9 cellular contexts compared by ENCODE assay signal in the genomic region with DNA sequence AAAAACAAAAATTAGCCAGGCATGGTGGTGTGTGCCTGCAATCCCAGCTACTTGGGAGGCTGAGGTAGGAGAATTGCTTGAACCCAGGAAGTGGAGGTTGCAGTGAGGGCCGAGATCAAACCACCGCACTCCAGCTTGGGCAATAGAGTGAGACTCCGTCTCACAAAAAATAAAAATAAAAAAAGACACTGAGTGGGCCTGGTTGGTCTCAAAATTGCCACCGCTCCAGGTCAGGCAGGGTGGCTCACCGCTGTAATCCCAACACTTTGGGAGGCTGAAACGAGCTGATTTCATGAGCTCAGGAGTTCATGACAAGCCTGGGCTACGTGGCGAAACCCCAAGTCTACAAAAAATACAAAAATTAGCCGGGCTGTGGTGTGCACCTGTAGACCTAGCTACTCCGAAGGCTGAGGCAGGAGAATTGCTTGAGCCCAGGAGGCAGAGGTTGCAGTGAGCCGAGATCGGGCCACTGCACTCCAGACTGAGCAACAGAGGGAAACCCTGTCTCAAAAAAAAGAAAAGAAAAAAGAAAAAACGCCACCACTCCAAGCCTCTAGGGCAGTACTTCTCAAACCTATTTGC. TPM values are rescaled to one million over a fixed set of nuclear protein-coding genes. Genes with fewer than 3 reads are reported as not detected.
DNase-seq lines count a peak whose midpoint lies in the region; ATAC-seq and TF ChIP-seq lines count a peak whose summit lies in the region.
"Had no signal": no experiment of that assay in that cellular context is flagged by ENCODE, and none has a peak within 500 bp of the region (broad histone marks: within the 10 kb centered on the region; RNA-seq: fewer than 3 reads in every experiment).

No MANE protein-coding gene starts in this region.

- H3K36me3 Mint-ChIP-seq in CD4-positive, alpha-beta T cell (ENCODE audit: low read depth), result peaks cover 56% of the 10 kb centered on the region

- TF ChIP-seq CTCF in CD4-positive, alpha-beta T cell (IDR thresholded peaks at IDR 0.05), result no peak
- TF ChIP-seq CTCF in NB4 (IDR thresholded peaks at IDR 0.05; ENCODE audit: low read depth, low read length), result no peak
- no peak for TF ChIP-seq CTCF in neural cell (IDR thresholded peaks at IDR 0.05; ENCODE audit: poor library complexity, severe bottlenecking)

- intact Hi-C loops in CD4-positive, alpha-beta T cell (cut with DNase I, micrococcal nuclease), result loop anchor here (1.0 to 10.0 kb wide), 9 partner anchors 11 to 869 kb away; a partner anchor contains a TSS

- H3F3A ChIP-seq in neural cell (ENCODE audit: insufficient read depth, low read length, poor library complexity, severe bottlenecking), result no peaks in the 10 kb centered on the region

- peak overlapping the region; percentile 97 for H3K4me3 ChIP-seq in NB4 (ENCODE audit: low read depth, low read length)
- peak overlapping the region; percentile 92 to 93 for H3K4me3 ChIP-seq in duodenal mucosa (ENCODE audit: low read depth in 1 of 2, low read length in 2 of 2)
- peak overlapping the region; percentile 97 for H3K4me3 ChIP-seq in neural cell (ENCODE audit: low read length)

- no peak overlapping the region for H3K4me2 ChIP-seq in neural cell (ENCODE audit: low read length)

- no peaks in the 10 kb centered on the region for H4K20me1 ChIP-seq in neural cell (ENCODE audit: insufficient read depth)

- H2AFZ ChIP-seq in neural cell (ENCODE audit: low read depth, low read length), result no peak overlapping the region

- ATAC-seq in CD4-positive, alpha-beta T cell (ENCODE audit: poor library complexity), result no peak
- no peak for ATAC-seq in HG03521 (IDR thresholded peaks at IDR 0.05; ENCODE audit: unreplicated experiment)

- H3K27me3 ChIP-seq in CD4-positive, alpha-beta T cell (ENCODE audit: control insufficient read depth, insufficient read depth, low read length), result no peaks in the 10 kb centered on the region
- H3K27me3 ChIP-seq in duodenal mucosa (ENCODE audit: control insufficient read depth in 1 of 2, insufficient read depth in 2 of 2, low read length in 2 of 2) (no peaks in the 10 kb centered on the region), neural cell (ENCODE audit: insufficient read depth, low read depth, low read length) (peaks cover 13% of the 10 kb centered on the region)

- H3K4me1 Mint-ChIP-seq in CD4-positive, alpha-beta T cell (ENCODE audit: low read depth), result peaks cover 57% of the 10 kb centered on the region

- peak overlapping the region; percentile 98 for H3K27ac Mint-ChIP-seq in CD4-positive, alpha-beta T cell

- H3K9me2 ChIP-seq in neural cell (ENCODE audit: insufficient read depth, low read length), result no peaks in the 10 kb centered on the region

- H3K27me3 Mint-ChIP-seq in CD4-positive, alpha-beta T cell, result no peaks in the 10 kb centered on the region

- H3K4me1 ChIP-seq in duodenal mucosa (ENCODE audit: control insufficient read depth in 1 of 2, insufficient read depth in 2 of 2, low read length in 2 of 2), result peaks cover 0 to 23% of the 10 kb centered on the region in 2 donors

- DNase-seq in CD4-positive, alpha-beta T cell, result no peak
- DNase-seq in NB4 (ENCODE audit: low read depth), result no peak
- DNase-seq in stimulated activated CD4-positive, alpha-beta T cell treated with anti-CD3 and anti-CD28 coated beads, Interleukin-4, amount 100 ng/mL, for 1 hour, result no peak
- no peak for DNase-seq in HuH-7 (ENCODE audit: low spot score)
- no peak for DNase-seq in NK-92 (lab: John Stamatoyannopoulos, UW; ENCODE audit: unreplicated experiment)

- TF ChIP-seq RAD21 in neural cell (conservative IDR thresholded peaks at IDR 0.05), result no peak

- peak overlapping the region; percentile 98 for H3K27ac ChIP-seq in CD4-positive, alpha-beta T cell (ENCODE audit: low read depth, low read length)
- H3K27ac ChIP-seq in duodenal mucosa (ENCODE audit: low read depth, low read length), result no peak overlapping the region
- H3K27ac ChIP-seq in neural cell (ENCODE audit: low read length), result no peak overlapping the region

- H3K9ac ChIP-seq in duodenal mucosa (ENCODE audit: low read depth in 1 of 2, low read length in 2 of 2) (peak overlapping the region in 1 of 2 donors; percentile 68), neural cell (ENCODE audit: low read length) (no peak overlapping the region)

- POLR2A ChIA-PET in CD4-positive, alpha-beta T cell (lab: Charles Lee), result interaction anchor here (0.9 to 9.0 kb wide), 16 partner anchors 10 to 584 kb away, joined by 3 to 592 read pairs (median 6); a partner anchor contains a TSS

- H3K9me3 Mint-ChIP-seq in CD4-positive, alpha-beta T cell, result no peaks in the 10 kb centered on the region

- no peaks in the 10 kb centered on the region for H3K79me2 ChIP-seq in neural cell (replicated peaks; ENCODE audit: insufficient read depth, low read length)

- H3K9me3 ChIP-seq in CD4-positive, alpha-beta T cell (ENCODE audit: control insufficient read depth, low read length), result no peaks in the 10 kb centered on the region
- H3K9me3 ChIP-seq in duodenal mucosa (ENCODE audit: control insufficient read depth in 1 of 2, low read length in 2 of 2), result no peaks in the 10 kb centered on the region
- no peaks in the 10 kb centered on the region for H3K9me3 ChIP-seq in neural cell (ENCODE audit: low read length)

- TF ChIP-seq POLR2A in NB4 (IDR thresholded peaks at IDR 0.05; ENCODE audit: extremely low read depth, insufficient read length), result no peak

- no peak for TF ChIP-seq EP300 in neural cell (conservative IDR thresholded peaks at IDR 0.05; ENCODE audit: poor library complexity, severe bottlenecking)

- no peaks in the 10 kb centered on the region for H3K36me3 ChIP-seq in duodenal mucosa (ENCODE audit: control insufficient read depth in 1 of 2, insufficient read depth in 2 of 2, low read length in 2 of 2)
- no peaks in the 10 kb centered on the region for H3K36me3 ChIP-seq in neural cell (ENCODE audit: insufficient read depth, low read length)

- CTCF ChIA-PET in CD4-positive, alpha-beta T cell (lab: Charles Lee), result interaction anchor here (0.6 to 6.3 kb wide), 7 partner anchors 8 to 591 kb away, joined by 3 to 85 read pairs (median 5); no protein-coding TSS in a partner anchor

- peak overlapping the region; percentile 100 for H3K4me3 Mint-ChIP-seq in CD4-positive, alpha-beta T cell

TF ChIP-seq in neural cell, 6 proteins besides CTCF, POLR2A, EP300 and RAD21:
- TF ChIP-seq TAF1 (IDR thresholded peaks at IDR 0.05; ENCODE audit: low read depth) (no peak), POLR2AphosphoS5 (IDR thresholded peaks at IDR 0.05) (no peak), SMC3 (conservative IDR thresholded peaks at IDR 0.05; ENCODE audit: poor library complexity) (no peak), EZH2 (IDR thresholded peaks at IDR 0.05; ENCODE audit: borderline replicate concordance, insufficient read depth, low read length, poor library complexity, severe bottlenecking) (no peak), MXI1 (conservative IDR thresholded peaks at IDR 0.05; ENCODE audit: poor library complexity, severe bottlenecking) (no peak)
- TF ChIP-seq, protein P1, sequence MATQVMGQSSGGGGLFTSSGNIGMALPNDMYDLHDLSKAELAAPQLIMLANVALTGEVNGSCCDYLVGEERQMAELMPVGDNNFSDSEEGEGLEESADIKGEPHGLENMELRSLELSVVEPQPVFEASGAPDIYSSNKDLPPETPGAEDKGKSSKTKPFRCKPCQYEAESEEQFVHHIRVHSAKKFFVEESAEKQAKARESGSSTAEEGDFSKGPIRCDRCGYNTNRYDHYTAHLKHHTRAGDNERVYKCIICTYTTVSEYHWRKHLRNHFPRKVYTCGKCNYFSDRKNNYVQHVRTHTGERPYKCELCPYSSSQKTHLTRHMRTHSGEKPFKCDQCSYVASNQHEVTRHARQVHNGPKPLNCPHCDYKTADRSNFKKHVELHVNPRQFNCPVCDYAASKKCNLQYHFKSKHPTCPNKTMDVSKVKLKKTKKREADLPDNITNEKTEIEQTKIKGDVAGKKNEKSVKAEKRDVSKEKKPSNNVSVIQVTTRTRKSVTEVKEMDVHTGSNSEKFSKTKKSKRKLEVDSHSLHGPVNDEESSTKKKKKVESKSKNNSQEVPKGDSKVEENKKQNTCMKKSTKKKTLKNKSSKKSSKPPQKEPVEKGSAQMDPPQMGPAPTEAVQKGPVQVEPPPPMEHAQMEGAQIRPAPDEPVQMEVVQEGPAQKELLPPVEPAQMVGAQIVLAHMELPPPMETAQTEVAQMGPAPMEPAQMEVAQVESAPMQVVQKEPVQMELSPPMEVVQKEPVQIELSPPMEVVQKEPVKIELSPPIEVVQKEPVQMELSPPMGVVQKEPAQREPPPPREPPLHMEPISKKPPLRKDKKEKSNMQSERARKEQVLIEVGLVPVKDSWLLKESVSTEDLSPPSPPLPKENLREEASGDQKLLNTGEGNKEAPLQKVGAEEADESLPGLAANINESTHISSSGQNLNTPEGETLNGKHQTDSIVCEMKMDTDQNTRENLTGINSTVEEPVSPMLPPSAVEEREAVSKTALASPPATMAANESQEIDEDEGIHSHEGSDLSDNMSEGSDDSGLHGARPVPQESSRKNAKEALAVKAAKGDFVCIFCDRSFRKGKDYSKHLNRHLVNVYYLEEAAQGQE (IDR thresholded peaks at IDR 0.05; ENCODE audit: borderline replicate concordance), result no peak

RNA-seq across cellular contexts. Expression of a gene that starts 1.8 kb away (rescaled TPM):
- 100 to 1,000 TPM; 211 to 229 TPM for total RNA-seq in CD4-positive, alpha-beta T cell
- polyA plus RNA-seq in neural cell, result 1.8 and 8.2 TPM in 2 replicates
- polyA minus RNA-seq in neural cell, result 6.1 and 6.6 TPM in 2 replicates

RNA-seq across cellular contexts. Expression of a gene that starts 7.8 kb away (rescaled TPM):
- total RNA-seq in CD4-positive, alpha-beta T cell, result not detected
- not detected in 2 replicates for polyA plus RNA-seq in neural cell
- polyA minus RNA-seq in neural cell, result not detected in 2 replicates
- polyA plus RNA-seq: adipose tissue had no signal
